In the genomic region with DNA sequence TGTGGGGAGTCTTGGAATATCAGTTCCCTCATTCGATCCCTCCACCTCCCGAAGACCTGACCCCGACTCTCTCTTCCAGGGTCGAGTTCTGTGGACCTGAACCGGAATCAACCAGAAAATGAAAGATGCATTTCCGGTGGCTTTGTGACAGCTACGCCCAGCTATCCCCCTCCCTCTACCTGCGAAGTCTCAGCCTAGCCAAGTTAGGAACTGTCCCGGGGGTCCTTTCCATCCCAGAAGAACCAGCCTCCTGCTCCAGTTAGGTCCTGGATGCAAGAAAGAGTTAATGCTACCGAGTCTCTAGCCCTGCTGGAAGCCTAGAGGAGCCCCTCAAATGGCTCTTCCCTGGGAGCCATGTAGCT, we compare ENCODE assay signal across 1 cellular context.
TF ChIP-seq lines count a peak whose summit lies in the region.

No MANE protein-coding gene starts in this region.

TF ChIP-seq in GM12878, 131 proteins besides CTCF, POLR2A, EP300 and RAD21:
- no peak for TF ChIP-seq CBFB (IDR thresholded peaks at IDR 0.05; ENCODE audit: low read depth)
- TF ChIP-seq ZNF687 (IDR thresholded peaks at IDR 0.05), result no peak
- TF ChIP-seq HDGF (IDR thresholded peaks at IDR 0.05), result no peak
- TF ChIP-seq IRF5 (IDR thresholded peaks at IDR 0.05; ENCODE audit: borderline replicate concordance), result no peak
- TF ChIP-seq, protein P1, sequence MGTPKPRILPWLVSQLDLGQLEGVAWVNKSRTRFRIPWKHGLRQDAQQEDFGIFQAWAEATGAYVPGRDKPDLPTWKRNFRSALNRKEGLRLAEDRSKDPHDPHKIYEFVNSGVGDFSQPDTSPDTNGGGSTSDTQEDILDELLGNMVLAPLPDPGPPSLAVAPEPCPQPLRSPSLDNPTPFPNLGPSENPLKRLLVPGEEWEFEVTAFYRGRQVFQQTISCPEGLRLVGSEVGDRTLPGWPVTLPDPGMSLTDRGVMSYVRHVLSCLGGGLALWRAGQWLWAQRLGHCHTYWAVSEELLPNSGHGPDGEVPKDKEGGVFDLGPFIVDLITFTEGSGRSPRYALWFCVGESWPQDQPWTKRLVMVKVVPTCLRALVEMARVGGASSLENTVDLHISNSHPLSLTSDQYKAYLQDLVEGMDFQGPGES (IDR thresholded peaks at IDR 0.05), result no peak
- no peak for TF ChIP-seq FOXM1 (IDR thresholded peaks at IDR 0.05; ENCODE audit: low read depth, low read length)
- no peak for TF ChIP-seq ZSCAN29 (IDR thresholded peaks at IDR 0.05)
- no peak for TF ChIP-seq MAX (IDR thresholded peaks at IDR 0.05; ENCODE audit: low read depth, low read length)
- no peak for TF ChIP-seq BRCA1 (IDR thresholded peaks at IDR 0.05; ENCODE audit: low read depth, low read length)
- TF ChIP-seq NR2C1 (IDR thresholded peaks at IDR 0.05), result peak; percentile 62; the same call in 1 of the 2 replicates
- peak; percentile 67 for TF ChIP-seq GABPA (IDR thresholded peaks at IDR 0.05; ENCODE audit: low read depth)
- TF ChIP-seq KLF5 (IDR thresholded peaks at IDR 0.05; ENCODE audit: partially characterized antibody), result no peak
- TF ChIP-seq, protein P2, sequence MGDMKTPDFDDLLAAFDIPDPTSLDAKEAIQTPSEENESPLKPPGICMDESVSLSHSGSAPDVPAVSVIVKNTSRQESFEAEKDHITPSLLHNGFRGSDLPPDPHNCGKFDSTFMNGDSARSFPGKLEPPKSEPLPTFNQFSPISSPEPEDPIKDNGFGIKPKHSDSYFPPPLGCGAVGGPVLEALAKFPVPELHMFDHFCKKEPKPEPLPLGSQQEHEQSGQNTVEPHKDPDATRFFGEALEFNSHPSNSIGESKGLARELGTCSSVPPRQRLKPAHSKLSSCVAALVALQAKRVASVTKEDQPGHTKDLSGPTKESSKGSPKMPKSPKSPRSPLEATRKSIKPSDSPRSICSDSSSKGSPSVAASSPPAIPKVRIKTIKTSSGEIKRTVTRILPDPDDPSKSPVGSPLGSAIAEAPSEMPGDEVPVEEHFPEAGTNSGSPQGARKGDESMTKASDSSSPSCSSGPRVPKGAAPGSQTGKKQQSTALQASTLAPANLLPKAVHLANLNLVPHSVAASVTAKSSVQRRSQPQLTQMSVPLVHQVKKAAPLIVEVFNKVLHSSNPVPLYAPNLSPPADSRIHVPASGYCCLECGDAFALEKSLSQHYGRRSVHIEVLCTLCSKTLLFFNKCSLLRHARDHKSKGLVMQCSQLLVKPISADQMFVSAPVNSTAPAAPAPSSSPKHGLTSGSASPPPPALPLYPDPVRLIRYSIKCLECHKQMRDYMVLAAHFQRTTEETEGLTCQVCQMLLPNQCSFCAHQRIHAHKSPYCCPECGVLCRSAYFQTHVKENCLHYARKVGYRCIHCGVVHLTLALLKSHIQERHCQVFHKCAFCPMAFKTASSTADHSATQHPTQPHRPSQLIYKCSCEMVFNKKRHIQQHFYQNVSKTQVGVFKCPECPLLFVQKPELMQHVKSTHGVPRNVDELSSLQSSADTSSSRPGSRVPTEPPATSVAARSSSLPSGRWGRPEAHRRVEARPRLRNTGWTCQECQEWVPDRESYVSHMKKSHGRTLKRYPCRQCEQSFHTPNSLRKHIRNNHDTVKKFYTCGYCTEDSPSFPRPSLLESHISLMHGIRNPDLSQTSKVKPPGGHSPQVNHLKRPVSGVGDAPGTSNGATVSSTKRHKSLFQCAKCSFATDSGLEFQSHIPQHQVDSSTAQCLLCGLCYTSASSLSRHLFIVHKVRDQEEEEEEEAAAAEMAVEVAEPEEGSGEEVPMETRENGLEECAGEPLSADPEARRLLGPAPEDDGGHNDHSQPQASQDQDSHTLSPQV (IDR thresholded peaks at IDR 0.05), result no peak
